Comparison of ENCODE assay signal across 8 cellular contexts in genomic region chr17:82648761-82649474, GRCh38. TPM values are rescaled to one million over a fixed set of nuclear protein-coding genes. Genes with fewer than 3 reads are reported as not detected.
A peak's percentile ranks its signal among the peaks of the same experiment; 100 is the strongest.
DNase-seq lines count a peak whose midpoint lies in the region; ATAC-seq and TF ChIP-seq lines count a peak whose summit lies in the region.

No MANE protein-coding gene starts in this region.

- peak overlapping the region; percentile 58 for H3K27ac Mint-ChIP-seq in activated CD4-positive, alpha-beta T cell treated with anti-CD3 and anti-CD28 coated beads for 36 hours

- no peak for DNase-seq in activated CD4-positive, alpha-beta T cell treated with anti-CD3 and anti-CD28 coated beads for 36 hours
- DNase-seq in activated CD4-positive, alpha-beta T cell treated with anti-CD3 and anti-CD28 coated beads for 4 hours, result no peak
- DNase-seq in NCI-H2227 treated with DMSO at 0.1 percent for 48 hours (lab: John Stamatoyannopoulos, UW) (peak; percentile 40), astrocyte of the spinal cord (ENCODE audit: low read depth, low spot score) (no peak), iPS-NIHi7 (ENCODE audit: extremely low spot score) (peak; percentile 72), NK-92 (lab: John Stamatoyannopoulos, UW; ENCODE audit: unreplicated experiment) (no peak)
- DNase-seq in stimulated activated CD8-positive, alpha-beta memory T cell treated with anti-CD3 and anti-CD28 coated beads, Interleukin-7, amount 100 ng/mL, for 24 hours (ENCODE audit: low read depth), result peak; percentile 16

- no peak for TF ChIP-seq CTCF in astrocyte of the spinal cord (IDR thresholded peaks at IDR 0.05; ENCODE audit: low read depth, low read length)

- CTCF ChIA-PET in activated CD4-positive, alpha-beta T cell treated with anti-CD3 and anti-CD28 coated beads for 36 hours (lab: Charles Lee), result no interaction called here

- peaks cover 22% of the 10 kb centered on the region for H3K4me1 Mint-ChIP-seq in activated CD4-positive, alpha-beta T cell treated with anti-CD3 and anti-CD28 coated beads for 36 hours

- peaks cover 18% of the 10 kb centered on the region for H3K36me3 Mint-ChIP-seq in activated CD4-positive, alpha-beta T cell treated with anti-CD3 and anti-CD28 coated beads for 36 hours (ENCODE audit: low read depth)

- POLR2A ChIA-PET in activated CD4-positive, alpha-beta T cell treated with anti-CD3 and anti-CD28 coated beads for 36 hours (lab: Charles Lee), result no interaction called here

- no peaks in the 10 kb centered on the region for H3K27me3 Mint-ChIP-seq in activated CD4-positive, alpha-beta T cell treated with anti-CD3 and anti-CD28 coated beads for 36 hours

- H3K4me3 ChIP-seq in astrocyte of the spinal cord (ENCODE audit: low read depth, low read length), result peak overlapping the region; percentile 47

- ATAC-seq in activated CD4-positive, alpha-beta T cell treated with anti-CD3 and anti-CD28 coated beads for 36 hours, result peak; percentile 27
- no peak for ATAC-seq in HG02798 (IDR thresholded peaks at IDR 0.05; ENCODE audit: poor library complexity, unreplicated experiment)

- no peaks in the 10 kb centered on the region for H3K9me3 Mint-ChIP-seq in activated CD4-positive, alpha-beta T cell treated with anti-CD3 and anti-CD28 coated beads for 36 hours (ENCODE audit: low read depth)

- in situ Hi-C loops in astrocyte of the spinal cord (cut with HindIII; ENCODE audit: low sequenced_read_pairs), result no loop called here

- peak overlapping the region; percentile 61 for H3K4me3 Mint-ChIP-seq in activated CD4-positive, alpha-beta T cell treated with anti-CD3 and anti-CD28 coated beads for 36 hours

- intact Hi-C loops in activated CD4-positive, alpha-beta T cell treated with anti-CD3 and anti-CD28 coated beads for 36 hours (cut with DNase I, micrococcal nuclease), result loop anchor here (1.0 to 5.0 kb wide), 13 partner anchors 49 to 626 kb away; partner anchors contain the start of genes FN3KRP (in 2 of the 2), RAB40B (in 2 of the 2), CENPX (in 1 of the 2) and CYBC1 (in 1 of the 2)

RNA-seq across cellular contexts. Expression of gene WDR45B, which starts 0.7 kb away (rescaled TPM):
- 10 to 100 TPM; 74.1 to 74.8 TPM for total RNA-seq in activated CD4-positive, alpha-beta T cell treated with anti-CD3 and anti-CD28 coated beads for 36 hours

RNA-seq across cellular contexts. Expression of gene RAB40B, which starts 49.6 kb away (rescaled TPM):
- 1 to 10 TPM; 3.2 to 4.1 TPM for total RNA-seq in activated CD4-positive, alpha-beta T cell treated with anti-CD3 and anti-CD28 coated beads for 36 hours

Comparison
In these comparisons a context has a peak if more than half of its experiments do, and no peak if none do; other contexts are left out.
1. DNase-seq: peak in NCI-H2227 treated with DMSO at 0.1 percent for 48 hours (single experiment), iPS-NIHi7 (single experiment) and stimulated activated CD8-positive, alpha-beta memory T cell treated with anti-CD3 and anti-CD28 coated beads, Interleukin-7, amount 100 ng/mL, for 24 hours (single experiment); none in activated CD4-positive, alpha-beta T cell treated with anti-CD3 and anti-CD28 coated beads for 36 hours (single experiment), activated CD4-positive, alpha-beta T cell treated with anti-CD3 and anti-CD28 coated beads for 4 hours (0 of 2), astrocyte of the spinal cord (single experiment) and NK-92 (single experiment).